In genomic region chr4:88592600-88593448, GRCh38 we compare ENCODE assay signal across 8 cellular contexts. TPM values are rescaled to one million over a fixed set of nuclear protein-coding genes. Genes with fewer than 3 reads are reported as not detected.
A peak's percentile ranks its signal among the peaks of the same experiment; 100 is the strongest.
DNase-seq lines count a peak whose midpoint lies in the region; ATAC-seq and TF ChIP-seq lines count a peak whose summit lies in the region.

No MANE protein-coding gene starts in this region.

- WGBS in gastroesophageal sphincter (ENCODE audit: low coverage in 1 of 2), 2 donors, result 0 to 4% methylated on average over 5 to 18 of the region's 89 CpGs
- under 1% methylated on average over 31 of the region's 89 CpGs for WGBS in suprapubic skin

- no peaks in the 10 kb centered on the region for H3K27me3 ChIP-seq in SJCRH30
- no peaks in the 10 kb centered on the region for H3K27me3 ChIP-seq in gastroesophageal sphincter
- no peaks in the 10 kb centered on the region for H3K27me3 ChIP-seq in suprapubic skin

- TF ChIP-seq CTCF in gastroesophageal sphincter (IDR thresholded peaks at IDR 0.05) (no peak), suprapubic skin (IDR thresholded peaks at IDR 0.05) (no peak)

- peak; percentile 66 for TF ChIP-seq POLR2A in gastroesophageal sphincter (IDR thresholded peaks at IDR 0.05)
- peak in 1 of 2 donors; percentile 72 for TF ChIP-seq POLR2A in suprapubic skin (IDR thresholded peaks at IDR 0.05)

- H3K4me1 ChIP-seq in SJCRH30, result peaks cover 5% of the 10 kb centered on the region
- H3K4me1 ChIP-seq in gastroesophageal sphincter, result peaks cover 3 to 53% (median 7%) of the 10 kb centered on the region in 3 donors
- H3K4me1 ChIP-seq in suprapubic skin, result peaks cover 22% of the 10 kb centered on the region

- no peak for TF ChIP-seq EP300 in gastroesophageal sphincter (IDR thresholded peaks at IDR 0.05)
- no peak for TF ChIP-seq EP300 in suprapubic skin (IDR thresholded peaks at IDR 0.05)

- H3K4me3 ChIP-seq in SJCRH30, result peak overlapping the region; percentile 84
- H3K4me3 ChIP-seq in gastroesophageal sphincter, result peak overlapping the region; percentile 88
- peak overlapping the region; percentile 67 for H3K4me3 ChIP-seq in suprapubic skin

- H3K9me3 ChIP-seq in SJCRH30 (replicated peaks), result no peaks in the 10 kb centered on the region
- H3K9me3 ChIP-seq in gastroesophageal sphincter, result no peaks in the 10 kb centered on the region
- H3K9me3 ChIP-seq in suprapubic skin, result no peaks in the 10 kb centered on the region

- DNase-seq in DMS114 treated with DMSO at 0.1 percent for 48 hours (lab: John Stamatoyannopoulos, UW; ENCODE audit: unreplicated experiment) (peak; percentile 44), HT-29 (ENCODE audit: low spot score) (peak; percentile 74), SJCRH30 (peak; percentile 83 to 86), nucleus accumbens (lab: John Stamatoyannopoulos, UW) (peak in 54 of 56 donors; percentile 34 to 88 (median 65)), suprapubic skin (ENCODE audit: low spot score in 2 of 2) (peak; percentile 86 to 88)
- DNase-seq in activated naive CD4-positive, alpha-beta T cell treated with Interleukin-2 at 50 U/mL for 16 hours, result peak; percentile 86

- H3K27ac ChIP-seq in SJCRH30, result peak overlapping the region; percentile 55
- peak overlapping the region; percentile 92 to 97 (median 97) for H3K27ac ChIP-seq in gastroesophageal sphincter
- peak overlapping the region; percentile 95 for H3K27ac ChIP-seq in suprapubic skin

- H3K36me3 ChIP-seq in SJCRH30 (no peaks in the 10 kb centered on the region), gastroesophageal sphincter (peaks cover 0 to 15% of the 10 kb centered on the region in 2 donors), suprapubic skin (peaks cover 18% of the 10 kb centered on the region)

- ATAC-seq in GM21360 (IDR thresholded peaks at IDR 0.05; ENCODE audit: unreplicated experiment) (peak; percentile 78), gastroesophageal sphincter (peak; percentile 88)

RNA-seq across cellular contexts. Expression of gene HERC3, which starts 0.5 kb away (rescaled TPM):
- total RNA-seq in HT-29 (2014; rRNA removed; shearing (Covaris generic)), result 1.8 and 5.0 TPM in 2 replicates
- total RNA-seq in SJCRH30 (2014; rRNA removed; shearing (Covaris generic)), result 29.7 and 31.8 TPM in 2 replicates
- total RNA-seq in gastroesophageal sphincter (10 to 100 TPM; 45.0 to 60.7 (median 51.9) TPM), suprapubic skin (100 to 1,000 TPM in 1 of 4 donors, 10 to 100 TPM in 3; 41.6 to 110 (median 48.0) TPM)

Comparison
In these comparisons a context has a peak if more than half of its experiments do, and no peak if none do; other contexts are left out.
1. Peak in every context shown above with its lines: DNase-seq, ATAC-seq, H3K4me3 ChIP-seq and H3K27ac ChIP-seq.